ENCODE assay signal across 8 cellular contexts in genomic region chr4:140048419-140049022, GRCh38.
A peak's percentile ranks its signal among the peaks of the same experiment; 100 is the strongest.
DNase-seq lines count a peak whose midpoint lies in the region; ATAC-seq and TF ChIP-seq lines count a peak whose summit lies in the region.

No MANE protein-coding gene starts in this region.

- TF ChIP-seq CTCF in CD14-positive monocyte (IDR thresholded peaks at IDR 0.05) (no peak), neural cell (IDR thresholded peaks at IDR 0.05; ENCODE audit: poor library complexity, severe bottlenecking) (no peak)

- 69 to 76% methylated on average over 4 of the region's 4 CpGs for WGBS in ectodermal cell, 2 experiments

- peak overlapping the region; percentile 9 for H2AFZ ChIP-seq in neural cell (ENCODE audit: low read depth, low read length)

- no peaks in the 10 kb centered on the region for H4K20me1 ChIP-seq in neural cell (ENCODE audit: insufficient read depth)

- H3K4me3 Mint-ChIP-seq in CD14-positive monocyte: peak overlapping the region; percentile 81 to 90

- H3K79me2 ChIP-seq in neural cell (replicated peaks; ENCODE audit: insufficient read depth, low read length): peaks cover 14% of the 10 kb centered on the region

- H3K27ac ChIP-seq in ectodermal cell (ENCODE audit: insufficient read depth, low read depth, low read length, poor library complexity, severe bottlenecking) (peak overlapping the region; percentile 58), neural cell (ENCODE audit: low read length) (peak overlapping the region; percentile 93)

- peak overlapping the region in 6 of 7 donors; percentile 75 to 91 (median 82) for H3K27ac Mint-ChIP-seq in CD14-positive monocyte

- no peaks in the 10 kb centered on the region for H3K27me3 ChIP-seq in ectodermal cell (ENCODE audit: control insufficient read depth, insufficient read depth, low read length, poor library complexity, severe bottlenecking)
- H3K27me3 ChIP-seq in neural cell (ENCODE audit: insufficient read depth, low read depth, low read length): no peaks in the 10 kb centered on the region

- no peak for TF ChIP-seq RAD21 in neural cell (conservative IDR thresholded peaks at IDR 0.05)

- no peaks in the 10 kb centered on the region for H3K9me3 Mint-ChIP-seq in CD14-positive monocyte

- intact Hi-C loops in CD14-positive monocyte (cut with micrococcal nuclease): no loop called here

- DNase-seq in CD14-positive monocyte (ENCODE audit: low spot score) (no peak), LoVo (ENCODE audit: low spot score) (peak; percentile 22), COLO668 (lab: John Stamatoyannopoulos, UW; ENCODE audit: unreplicated experiment) (no peak), UCSD-AML1 (lab: John Stamatoyannopoulos, UW; ENCODE audit: unreplicated experiment) (no peak)
- DNase-seq in stimulated activated CD4-positive, alpha-beta T cell treated with anti-CD3 and anti-CD28 coated beads, Interleukin-12 subunit alpha, Interleukin-12 subunit beta, amount 100 ng/mL, for 4 hours: no peak

- no peak for ATAC-seq in GM19455 (IDR thresholded peaks at IDR 0.05; ENCODE audit: unreplicated experiment)

- peaks cover 73% of the 10 kb centered on the region for H3K4me1 Mint-ChIP-seq in CD14-positive monocyte

- H3K36me3 ChIP-seq in ectodermal cell (ENCODE audit: control insufficient read depth, insufficient read depth, low read length) (no peaks in the 10 kb centered on the region), neural cell (ENCODE audit: insufficient read depth, low read length) (no peaks in the 10 kb centered on the region)

- no peak for TF ChIP-seq EP300 in neural cell (conservative IDR thresholded peaks at IDR 0.05; ENCODE audit: poor library complexity, severe bottlenecking)

- no peaks in the 10 kb centered on the region for H3K9me2 ChIP-seq in neural cell (ENCODE audit: insufficient read depth, low read length)

- peak overlapping the region; percentile 72 for H3K4me2 ChIP-seq in neural cell (ENCODE audit: low read length)

- H3K9ac ChIP-seq in neural cell (ENCODE audit: low read length): peak overlapping the region; percentile 71

- H3K4me3 ChIP-seq in ectodermal cell (ENCODE audit: insufficient read depth, low read depth, low read length) (no peak overlapping the region), neural cell (ENCODE audit: low read length) (peak overlapping the region; percentile 55)

- no peaks in the 10 kb centered on the region for H3K27me3 Mint-ChIP-seq in CD14-positive monocyte (ENCODE audit: low read depth in 3 of 3)

- no peaks in the 10 kb centered on the region for H3K9me3 ChIP-seq in ectodermal cell (ENCODE audit: control insufficient read depth, low read length)
- no peaks in the 10 kb centered on the region for H3K9me3 ChIP-seq in neural cell (ENCODE audit: low read length)

- H3K4me1 ChIP-seq in ectodermal cell (ENCODE audit: control insufficient read depth, insufficient read depth, low read length): peaks cover 49% of the 10 kb centered on the region

- H3F3A ChIP-seq in neural cell (ENCODE audit: insufficient read depth, low read length, poor library complexity, severe bottlenecking): peaks cover 6% of the 10 kb centered on the region

- no peaks in the 10 kb centered on the region for H3K36me3 Mint-ChIP-seq in CD14-positive monocyte

TF ChIP-seq in neural cell, 6 proteins besides CTCF, POLR2A, EP300 and RAD21:
- TF ChIP-seq POLR2AphosphoS5 (IDR thresholded peaks at IDR 0.05) (no peak), MXI1 (conservative IDR thresholded peaks at IDR 0.05; ENCODE audit: poor library complexity, severe bottlenecking) (no peak), EZH2 (IDR thresholded peaks at IDR 0.05; ENCODE audit: borderline replicate concordance, insufficient read depth, low read length, poor library complexity, severe bottlenecking) (no peak)
- TF ChIP-seq, protein P1, sequence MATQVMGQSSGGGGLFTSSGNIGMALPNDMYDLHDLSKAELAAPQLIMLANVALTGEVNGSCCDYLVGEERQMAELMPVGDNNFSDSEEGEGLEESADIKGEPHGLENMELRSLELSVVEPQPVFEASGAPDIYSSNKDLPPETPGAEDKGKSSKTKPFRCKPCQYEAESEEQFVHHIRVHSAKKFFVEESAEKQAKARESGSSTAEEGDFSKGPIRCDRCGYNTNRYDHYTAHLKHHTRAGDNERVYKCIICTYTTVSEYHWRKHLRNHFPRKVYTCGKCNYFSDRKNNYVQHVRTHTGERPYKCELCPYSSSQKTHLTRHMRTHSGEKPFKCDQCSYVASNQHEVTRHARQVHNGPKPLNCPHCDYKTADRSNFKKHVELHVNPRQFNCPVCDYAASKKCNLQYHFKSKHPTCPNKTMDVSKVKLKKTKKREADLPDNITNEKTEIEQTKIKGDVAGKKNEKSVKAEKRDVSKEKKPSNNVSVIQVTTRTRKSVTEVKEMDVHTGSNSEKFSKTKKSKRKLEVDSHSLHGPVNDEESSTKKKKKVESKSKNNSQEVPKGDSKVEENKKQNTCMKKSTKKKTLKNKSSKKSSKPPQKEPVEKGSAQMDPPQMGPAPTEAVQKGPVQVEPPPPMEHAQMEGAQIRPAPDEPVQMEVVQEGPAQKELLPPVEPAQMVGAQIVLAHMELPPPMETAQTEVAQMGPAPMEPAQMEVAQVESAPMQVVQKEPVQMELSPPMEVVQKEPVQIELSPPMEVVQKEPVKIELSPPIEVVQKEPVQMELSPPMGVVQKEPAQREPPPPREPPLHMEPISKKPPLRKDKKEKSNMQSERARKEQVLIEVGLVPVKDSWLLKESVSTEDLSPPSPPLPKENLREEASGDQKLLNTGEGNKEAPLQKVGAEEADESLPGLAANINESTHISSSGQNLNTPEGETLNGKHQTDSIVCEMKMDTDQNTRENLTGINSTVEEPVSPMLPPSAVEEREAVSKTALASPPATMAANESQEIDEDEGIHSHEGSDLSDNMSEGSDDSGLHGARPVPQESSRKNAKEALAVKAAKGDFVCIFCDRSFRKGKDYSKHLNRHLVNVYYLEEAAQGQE (IDR thresholded peaks at IDR 0.05; ENCODE audit: borderline replicate concordance): no peak
